ENCODE assay signal across 7 cellular contexts in genomic region chr4:15003441-15003890, GRCh38.
DNase-seq lines count a peak whose midpoint lies in the region; ATAC-seq and TF ChIP-seq lines count a peak whose summit lies in the region.

No MANE protein-coding gene starts in this region.

- no peak for TF ChIP-seq CTCF in astrocyte of the spinal cord (IDR thresholded peaks at IDR 0.05; ENCODE audit: low read depth, low read length)

- no peaks in the 10 kb centered on the region for H3K9me3 ChIP-seq in SK-N-MC (ENCODE audit: low read depth, low read length)

- no peak for DNase-seq in SK-N-MC (ENCODE audit: low read depth, low spot score)
- no peak for DNase-seq in astrocyte of the spinal cord (ENCODE audit: low read depth, low spot score)
- DNase-seq in iPS-NIHi7 (ENCODE audit: extremely low spot score), result peak; percentile 26
- DNase-seq in stimulated activated CD4-positive, alpha-beta T cell treated with anti-CD3 and anti-CD28 coated beads, Interleukin-15, amount 100 ng/mL, for 24 hours, result peak; percentile 70
- DNase-seq in medulla oblongata (ENCODE audit: extremely low spot score), result no peak

- peaks cover 37% of the 10 kb centered on the region for H3K36me3 ChIP-seq in SK-N-MC (ENCODE audit: insufficient read depth, low read length)

- H3K4me3 ChIP-seq in SK-N-MC (peak overlapping the region; percentile 87), astrocyte of the spinal cord (ENCODE audit: low read depth, low read length) (peak overlapping the region; percentile 93)

- H3K27ac ChIP-seq in SK-N-MC, result peak overlapping the region; percentile 100

- in situ Hi-C loops in astrocyte of the spinal cord (cut with HindIII; ENCODE audit: low sequenced_read_pairs), result no loop called here

- ATAC-seq in GM18867 (IDR thresholded peaks at IDR 0.05; ENCODE audit: unreplicated experiment), result peak; percentile 16
- ATAC-seq in HG02884 (IDR thresholded peaks at IDR 0.05; ENCODE audit: unreplicated experiment), result peak; percentile 6

- peak overlapping the region; percentile 99 for H3K9ac ChIP-seq in SK-N-MC (ENCODE audit: insufficient read length)

Comparison
In these comparisons a context has a peak if more than half of its experiments do, and no peak if none do; other contexts are left out.
1. DNase-seq: peak in iPS-NIHi7 (single experiment) and stimulated activated CD4-positive, alpha-beta T cell treated with anti-CD3 and anti-CD28 coated beads, Interleukin-15, amount 100 ng/mL, for 24 hours (single experiment); none in SK-N-MC (single experiment), astrocyte of the spinal cord (single experiment) and medulla oblongata (single experiment).